19 cellular contexts compared by ENCODE assay signal in the genomic region with DNA sequence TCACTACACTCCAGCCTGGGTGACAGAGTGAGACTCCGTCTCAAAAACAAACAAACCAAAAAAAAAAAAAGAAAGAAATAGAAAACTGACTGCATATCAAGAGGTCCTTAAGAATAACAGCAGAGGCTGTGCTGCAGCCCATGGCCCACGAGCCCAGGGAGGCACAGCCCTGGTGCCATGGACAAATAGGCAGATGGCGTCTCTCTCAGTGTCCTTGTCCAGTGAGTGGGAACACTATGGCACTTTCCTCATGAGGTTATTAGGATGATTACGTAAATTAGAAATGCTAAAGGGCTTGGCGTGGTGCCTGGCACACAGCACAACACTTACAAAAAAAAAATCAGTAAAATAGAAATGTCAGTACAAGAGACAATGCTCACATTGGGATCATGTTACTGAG. TPM values are rescaled to one million over a fixed set of nuclear protein-coding genes. Genes with fewer than 3 reads are reported as not detected.
DNase-seq lines count a peak whose midpoint lies in the region; ATAC-seq and TF ChIP-seq lines count a peak whose summit lies in the region.
"Had no signal": no experiment of that assay in that cellular context is flagged by ENCODE, and none has a peak within 500 bp of the region (broad histone marks: within the 10 kb centered on the region; RNA-seq: fewer than 3 reads in every experiment).

No MANE protein-coding gene starts in this region.

- H3K9me3 Mint-ChIP-seq in MCF 10A (ENCODE audit: unreplicated experiment): no peaks in the 10 kb centered on the region
- peaks cover 9% of the 10 kb centered on the region for H3K9me3 Mint-ChIP-seq in activated T-helper 1 cell treated with anti-CD3 and anti-CD28 coated beads, Interleukin-12 subunit alpha, Interleukin-12 subunit beta, Interleukin-2, Interleukin-4 antibody, amounts not matched to agents 30 ng/mL and 10 ng/mL and 1 ng/mL, durations not matched to agents 14 hours and 24 hours and 36 hours
- peaks cover 0 to 9% (median 7%) of the 10 kb centered on the region in 7 donors for H3K9me3 Mint-ChIP-seq in naive B cell

- POLR2A ChIA-PET in MCF 10A (lab: Yijun Ruan, JAX): no interaction called here

- H3K4me3 ChIP-seq in breast epithelium: no peak overlapping the region
- H3K4me3 ChIP-seq: BLaER1, SJCRH30 had no signal

- no peaks in the 10 kb centered on the region for H3K36me3 ChIP-seq in breast epithelium
- H3K36me3 ChIP-seq: BLaER1, SJCRH30 had no signal

- no peaks in the 10 kb centered on the region for H3K27me3 ChIP-seq in breast epithelium
- H3K27me3 ChIP-seq: BLaER1, SJCRH30 had no signal

- intact Hi-C loops in MCF 10A (cut with micrococcal nuclease) (no loop called here), breast epithelium (cut with DNase I; ENCODE audit: low total_unique reads) (no loop called here)
- intact Hi-C loops in activated T-helper 1 cell treated with anti-CD3 and anti-CD28 coated beads, Interleukin-12 subunit alpha, Interleukin-12 subunit beta, Interleukin-2, Interleukin-4 antibody, amounts not matched to agents 30 ng/mL and 10 ng/mL and 1 ng/mL, durations not matched to agents 14 hours and 24 hours and 36 hours (cut with micrococcal nuclease): no loop called here

- no peak overlapping the region for H3K4me3 Mint-ChIP-seq in MCF 10A (ENCODE audit: unreplicated experiment)
- H3K4me3 Mint-ChIP-seq in activated T-helper 1 cell treated with anti-CD3 and anti-CD28 coated beads, Interleukin-12 subunit alpha, Interleukin-12 subunit beta, Interleukin-2, Interleukin-4 antibody, amounts not matched to agents 30 ng/mL and 10 ng/mL and 1 ng/mL, durations not matched to agents 14 hours and 24 hours and 36 hours: no peak overlapping the region
- peak overlapping the region in 1 of 8 donors; percentile 32 for H3K4me3 Mint-ChIP-seq in naive B cell
- H3K4me3 Mint-ChIP-seq: CD4-positive, CD25-positive, alpha-beta regulatory T cell; T-cell had no signal

- no peaks in the 10 kb centered on the region for H3K4me1 Mint-ChIP-seq in MCF 10A (ENCODE audit: insufficient read depth, unreplicated experiment)
- H3K4me1 Mint-ChIP-seq in activated T-helper 1 cell treated with anti-CD3 and anti-CD28 coated beads, Interleukin-12 subunit alpha, Interleukin-12 subunit beta, Interleukin-2, Interleukin-4 antibody, amounts not matched to agents 30 ng/mL and 10 ng/mL and 1 ng/mL, durations not matched to agents 14 hours and 24 hours and 36 hours (ENCODE audit: low read depth): peaks cover 6% of the 10 kb centered on the region
- H3K4me1 Mint-ChIP-seq in naive B cell: peaks cover 35 to 41% (median 36%) of the 10 kb centered on the region in 3 donors

- ATAC-seq in naive B cell (ENCODE audit: low read depth in 2 of 2): no peak
- no peak for ATAC-seq in GM18868 (IDR thresholded peaks at IDR 0.05; ENCODE audit: unreplicated experiment)
- ATAC-seq: HCT116, PC-3, T-cell had no signal

- TF ChIP-seq CTCF in MCF 10A (IDR thresholded peaks at IDR 0.05; ENCODE audit: unreplicated experiment) (no peak), breast epithelium (IDR thresholded peaks at IDR 0.05) (no peak)

- CTCF ChIA-PET in MCF 10A (lab: Yijun Ruan, JAX): no interaction called here

- no peaks in the 10 kb centered on the region for H3K9me3 ChIP-seq in breast epithelium
- H3K9me3 ChIP-seq: SJCRH30 had no signal

- no peaks in the 10 kb centered on the region for H3K4me1 ChIP-seq in breast epithelium
- H3K4me1 ChIP-seq: SJCRH30 had no signal

- H3K27ac Mint-ChIP-seq in MCF 10A (ENCODE audit: low read depth, unreplicated experiment) (no peak overlapping the region), naive B cell (peak overlapping the region in 4 of 6 donors; percentile 54 to 92 (median 74))
- peak overlapping the region; percentile 8 for H3K27ac Mint-ChIP-seq in activated T-helper 1 cell treated with anti-CD3 and anti-CD28 coated beads, Interleukin-12 subunit alpha, Interleukin-12 subunit beta, Interleukin-2, Interleukin-4 antibody, amounts not matched to agents 30 ng/mL and 10 ng/mL and 1 ng/mL, durations not matched to agents 14 hours and 24 hours and 36 hours
- H3K27ac Mint-ChIP-seq: CD4-positive, CD25-positive, alpha-beta regulatory T cell; T-cell had no signal

- H3K36me3 Mint-ChIP-seq in MCF 10A (ENCODE audit: insufficient read depth, unreplicated experiment) (no peaks in the 10 kb centered on the region), naive B cell (peaks cover 0 to 7% of the 10 kb centered on the region in 2 donors)
- no peaks in the 10 kb centered on the region for H3K36me3 Mint-ChIP-seq in activated T-helper 1 cell treated with anti-CD3 and anti-CD28 coated beads, Interleukin-12 subunit alpha, Interleukin-12 subunit beta, Interleukin-2, Interleukin-4 antibody, amounts not matched to agents 30 ng/mL and 10 ng/mL and 1 ng/mL, durations not matched to agents 14 hours and 24 hours and 36 hours (ENCODE audit: low read depth)
- H3K36me3 Mint-ChIP-seq: CD4-positive, CD25-positive, alpha-beta regulatory T cell; T-cell had no signal

- no TSS peak for BruUV-seq in MCF 10A (replicated peaks; lab: Mats Ljungman, UMichigan)

- TF ChIP-seq POLR2A in breast epithelium (IDR thresholded peaks at IDR 0.05): no peak

- H3K27me3 Mint-ChIP-seq in MCF 10A (ENCODE audit: insufficient read depth, unreplicated experiment) (peaks cover 66% of the 10 kb centered on the region), naive B cell (peaks cover 0 to 19% (median 9%) of the 10 kb centered on the region in 3 donors)
- peaks cover 24% of the 10 kb centered on the region for H3K27me3 Mint-ChIP-seq in activated T-helper 1 cell treated with anti-CD3 and anti-CD28 coated beads, Interleukin-12 subunit alpha, Interleukin-12 subunit beta, Interleukin-2, Interleukin-4 antibody, amounts not matched to agents 30 ng/mL and 10 ng/mL and 1 ng/mL, durations not matched to agents 14 hours and 24 hours and 36 hours (ENCODE audit: insufficient read depth)

- no peak overlapping the region for H3K27ac ChIP-seq in breast epithelium
- H3K27ac ChIP-seq: BLaER1, SJCRH30 had no signal

- DNase-seq in MCF 10A (ENCODE audit: unreplicated experiment) (peak; percentile 18), breast epithelium (ENCODE audit: low spot score in 2 of 2) (no peak), naive B cell (no peak), SW 1271 (lab: John Stamatoyannopoulos, UW) (no peak), DMS53 treated with DMSO at 0.1 percent for 48 hours (lab: John Stamatoyannopoulos, UW; ENCODE audit: unreplicated experiment) (no peak)
- DNase-seq in activated T-helper 1 cell treated with anti-CD3 and anti-CD28 coated beads, Interleukin-12 subunit alpha, Interleukin-12 subunit beta, Interleukin-2, Interleukin-4 antibody, amounts not matched to agents 30 ng/mL and 10 ng/mL and 1 ng/mL, durations not matched to agents 14 hours and 24 hours and 36 hours (ENCODE audit: low spot score): no peak
- DNase-seq: CD4-positive, CD25-positive, alpha-beta regulatory T cell; DMS153; Karpas-422; NCI-H2081; NCI-H524; NCI-H748 treated with DMSO at 0.1 percent for 48 hours; NK-92 treated with Interleukin-12 subunit alpha and Interleukin-12 subunit beta, amount 100 ng/mL, for 24 hours; PC-3; SJCRH30; T-cell had no signal

RNA-seq across cellular contexts. Expression of a gene that starts 33.4 kb away (rescaled TPM):
- 164 and 186 TPM in 2 replicates for total RNA-seq in MCF 10A (2022)
- 10 to 100 TPM; 16.0 to 37.0 (median 32.9) TPM for total RNA-seq in breast epithelium
- 264 and 267 TPM in 2 replicates for total RNA-seq in activated T-helper 1 cell treated with anti-CD3 and anti-CD28 coated beads, Interleukin-12 subunit alpha, Interleukin-12 subunit beta, Interleukin-2, Interleukin-4 antibody, amounts not matched to agents 30 ng/mL and 10 ng/mL and 1 ng/mL, durations not matched to agents 14 hours and 24 hours and 36 hours
- 10 to 100 TPM; 26.3 to 51.2 (median 39.7) TPM for polyA plus RNA-seq in naive B cell (ENCODE audit: low read depth in 6 of 6)
